ENCODE assay signal across 2 cellular contexts in genomic region chr4:86985852-86986251, GRCh38. TPM values are rescaled to one million over a fixed set of nuclear protein-coding genes. Genes with fewer than 3 reads are reported as not detected.
DNase-seq lines count a peak whose midpoint lies in the region; ATAC-seq, FAIRE-seq and TF ChIP-seq lines count a peak whose summit lies in the region.
"Not testable (repeated sequence)": the region's sequence is repeated elsewhere in the genome, so short reads cannot be mapped to it uniquely, and the experiment has no call there.

No MANE protein-coding gene starts in this region.

- peaks cover 26% of the 10 kb centered on the region for H3K36me3 Mint-ChIP-seq in WTC11

- H3K9me3 Mint-ChIP-seq in WTC11 = not testable (repeated sequence)

- POLR2A ChIA-PET in WTC11 (lab: Charles Lee) = not testable (repeated sequence)

- not testable (repeated sequence) for DNase-seq in WTC11 (ENCODE audit: low spot score)

- ATAC-seq in WTC11 = not testable (repeated sequence)

- H3K27ac Mint-ChIP-seq in WTC11 = not testable (repeated sequence)

- not testable (repeated sequence) for H3K4me1 Mint-ChIP-seq in WTC11

- not testable (repeated sequence) for H3K27me3 Mint-ChIP-seq in WTC11 (ENCODE audit: low read depth)

- not testable (repeated sequence) for TF ChIP-seq CTCF in WTC11 (IDR thresholded peaks at IDR 0.05)

- H3K4me3 Mint-ChIP-seq in WTC11 = not testable (repeated sequence)

- peak; percentile 41 for FAIRE-seq in colon (lab: Jason Lieb, UNC)

- CTCF ChIA-PET in WTC11 (lab: Charles Lee) = interaction anchor here (1.1 kb wide), 1 partner anchor 26 kb away, joined by 3 read pairs; no protein-coding TSS in a partner anchor

TF ChIP-seq in WTC11, 78 proteins besides CTCF, POLR2A, EP300 and RAD21:
- peak; percentile 91 for TF ChIP-seq HMGA2 (CRISPR knock-in tag; IDR thresholded peaks at IDR 0.05)

RNA-seq across cellular contexts. Expression of gene AFF1, which starts 51.0 kb away (rescaled TPM):
- 72.6 to 93.4 TPM (median 83.9 TPM) in 3 replicates for total RNA-seq in WTC11 (2021)
